Comparison of ENCODE assay signal across 8 cellular contexts in genomic region chr13:79406597-79406908, GRCh38. TPM values are rescaled to one million over a fixed set of nuclear protein-coding genes. Genes with fewer than 3 reads are reported as not detected.
DNase-seq lines count a peak whose midpoint lies in the region; ATAC-seq, FAIRE-seq and TF ChIP-seq lines count a peak whose summit lies in the region.

No MANE protein-coding gene starts in this region.

- H3K4me1 Mint-ChIP-seq in astrocyte (ENCODE audit: low read depth, unreplicated experiment), result peaks cover 12% of the 10 kb centered on the region

- DNase-seq in astrocyte (ENCODE audit: low read depth) (no peak), left lobe of liver (ENCODE audit: low spot score) (no peak), tibial artery (no peak), GF-D8 (lab: John Stamatoyannopoulos, UW) (no peak), occipital lobe (lab: John Stamatoyannopoulos, UW) (no peak)

- intact Hi-C loops in tibial artery (cut with DNase I; ENCODE audit: low total_unique reads), result no loop called here

- FAIRE-seq in astrocyte (lab: Jason Lieb, UNC), result no peak

- ATAC-seq in GM19043 (IDR thresholded peaks at IDR 0.05; ENCODE audit: low read depth, unreplicated experiment) (peak; percentile 31), HG03457 (IDR thresholded peaks at IDR 0.05; ENCODE audit: unreplicated experiment) (peak; percentile 23), left lobe of liver (peak; percentile 42)

- H3K27me3 ChIP-seq in astrocyte (ENCODE audit: insufficient read depth, low read length), result no peaks in the 10 kb centered on the region
- H3K27me3 ChIP-seq in tibial artery, result no peaks in the 10 kb centered on the region

- H3K36me3 Mint-ChIP-seq in astrocyte (ENCODE audit: low read depth, unreplicated experiment), result no peaks in the 10 kb centered on the region

- peak overlapping the region; percentile 96 for H3K27ac Mint-ChIP-seq in astrocyte (ENCODE audit: unreplicated experiment)

- H3K9ac ChIP-seq in astrocyte (ENCODE audit: low read length), result peak overlapping the region; percentile 99

- peaks cover 35% of the 10 kb centered on the region for H4K20me1 ChIP-seq in astrocyte (ENCODE audit: insufficient read depth, low read length)

- H3K9me3 ChIP-seq in astrocyte (ENCODE audit: insufficient read depth, low read depth, low read length) (no peaks in the 10 kb centered on the region), tibial artery (no peaks in the 10 kb centered on the region)

- H3K79me2 ChIP-seq in astrocyte (ENCODE audit: insufficient read depth, low read length), result peaks cover 63% of the 10 kb centered on the region

- peak overlapping the region; percentile 93 for H3K4me2 ChIP-seq in astrocyte (ENCODE audit: low read length)

- TF ChIP-seq CTCF in 22Rv1 (IDR thresholded peaks at IDR 0.05) (no peak), astrocyte (IDR thresholded peaks at IDR 0.05; ENCODE audit: insufficient read depth, low read depth, low read length) (no peak), tibial artery (IDR thresholded peaks at IDR 0.05) (no peak)

- H3K4me3 Mint-ChIP-seq in astrocyte (ENCODE audit: unreplicated experiment), result peak overlapping the region; percentile 92

- no peaks in the 10 kb centered on the region for H3K27me3 Mint-ChIP-seq in astrocyte (ENCODE audit: low read depth, unreplicated experiment)

- H3K4me1 ChIP-seq in astrocyte (ENCODE audit: insufficient read depth, low read length), result peaks cover 23% of the 10 kb centered on the region
- H3K4me1 ChIP-seq in tibial artery, result peaks cover 0 to 50% (median 26%) of the 10 kb centered on the region in 4 donors

- no peaks in the 10 kb centered on the region for H3K9me3 Mint-ChIP-seq in astrocyte (ENCODE audit: unreplicated experiment)

- H3K36me3 ChIP-seq in astrocyte (ENCODE audit: insufficient read depth, low read length) (no peaks in the 10 kb centered on the region), tibial artery (no peaks in the 10 kb centered on the region)

- peak overlapping the region; percentile 97 for H2AFZ ChIP-seq in astrocyte (ENCODE audit: low read depth, low read length)

- peak overlapping the region; percentile 86 for H3K4me3 ChIP-seq in astrocyte (ENCODE audit: insufficient read depth, low read depth, low read length)
- peak overlapping the region; percentile 76 to 98 for H3K4me3 ChIP-seq in tibial artery

- H3K27ac ChIP-seq in 22Rv1 (peak overlapping the region; percentile 91), astrocyte (ENCODE audit: low read depth, low read length) (peak overlapping the region; percentile 98), tibial artery (peak overlapping the region; percentile 91 to 98)

RNA-seq across cellular contexts. Expression of gene RBM26, which starts 0.5 kb away (rescaled TPM):
- total RNA-seq in astrocyte (38.5 and 42.6 TPM in 2 replicates), left lobe of liver (10.7 TPM), occipital lobe (79.5 TPM)
